ENCODE assay signal across 8 cellular contexts in the genomic region with DNA sequence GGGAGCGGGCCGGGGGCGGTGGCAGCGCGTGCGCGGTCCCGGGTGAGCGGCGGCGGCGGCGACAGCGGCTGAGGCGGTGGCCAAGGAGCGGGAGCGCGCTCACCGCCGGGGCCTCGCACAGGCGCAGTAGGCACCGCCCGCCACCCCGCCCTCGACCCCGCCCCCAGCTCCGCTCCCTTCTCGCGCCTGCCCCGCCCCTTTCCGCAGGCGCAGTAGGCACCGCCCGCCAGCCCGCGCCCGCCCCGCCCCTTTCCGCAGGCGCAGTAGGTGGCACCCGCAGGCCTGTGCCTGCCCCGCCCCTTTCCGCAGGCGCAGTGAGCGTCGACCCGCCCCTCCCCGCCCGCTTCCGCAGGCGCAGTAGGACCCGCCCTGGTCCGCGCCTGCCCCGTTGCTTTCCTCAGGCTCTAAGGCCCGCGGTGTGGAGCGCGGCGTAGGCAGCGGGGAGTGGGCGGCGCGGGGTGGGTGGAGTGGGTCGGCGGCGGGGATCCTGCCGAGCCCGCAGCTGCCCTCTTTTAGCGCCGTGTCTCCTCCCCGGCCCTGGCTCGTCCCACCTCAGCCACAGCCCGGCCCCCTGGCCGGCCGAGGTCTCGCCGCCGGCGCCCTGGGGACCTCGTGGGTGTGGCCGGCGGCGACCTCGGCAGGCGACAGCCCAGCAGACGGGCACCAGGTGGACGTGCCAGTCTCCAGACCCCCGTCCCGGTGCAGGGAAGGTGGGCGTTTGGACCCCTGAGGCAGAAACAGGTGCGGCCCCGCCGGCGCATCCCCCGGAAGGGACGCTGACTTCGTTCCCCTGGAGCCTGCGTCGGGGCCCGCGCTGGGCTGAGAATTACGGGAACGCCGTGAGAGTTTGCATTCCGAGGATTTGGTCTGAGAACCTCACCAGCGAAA. TPM values are rescaled to one million over a fixed set of nuclear protein-coding genes. Genes with fewer than 3 reads are reported as not detected.
DNase-seq lines count a peak whose midpoint lies in the region; ATAC-seq and TF ChIP-seq lines count a peak whose summit lies in the region.

A gene with protein sequence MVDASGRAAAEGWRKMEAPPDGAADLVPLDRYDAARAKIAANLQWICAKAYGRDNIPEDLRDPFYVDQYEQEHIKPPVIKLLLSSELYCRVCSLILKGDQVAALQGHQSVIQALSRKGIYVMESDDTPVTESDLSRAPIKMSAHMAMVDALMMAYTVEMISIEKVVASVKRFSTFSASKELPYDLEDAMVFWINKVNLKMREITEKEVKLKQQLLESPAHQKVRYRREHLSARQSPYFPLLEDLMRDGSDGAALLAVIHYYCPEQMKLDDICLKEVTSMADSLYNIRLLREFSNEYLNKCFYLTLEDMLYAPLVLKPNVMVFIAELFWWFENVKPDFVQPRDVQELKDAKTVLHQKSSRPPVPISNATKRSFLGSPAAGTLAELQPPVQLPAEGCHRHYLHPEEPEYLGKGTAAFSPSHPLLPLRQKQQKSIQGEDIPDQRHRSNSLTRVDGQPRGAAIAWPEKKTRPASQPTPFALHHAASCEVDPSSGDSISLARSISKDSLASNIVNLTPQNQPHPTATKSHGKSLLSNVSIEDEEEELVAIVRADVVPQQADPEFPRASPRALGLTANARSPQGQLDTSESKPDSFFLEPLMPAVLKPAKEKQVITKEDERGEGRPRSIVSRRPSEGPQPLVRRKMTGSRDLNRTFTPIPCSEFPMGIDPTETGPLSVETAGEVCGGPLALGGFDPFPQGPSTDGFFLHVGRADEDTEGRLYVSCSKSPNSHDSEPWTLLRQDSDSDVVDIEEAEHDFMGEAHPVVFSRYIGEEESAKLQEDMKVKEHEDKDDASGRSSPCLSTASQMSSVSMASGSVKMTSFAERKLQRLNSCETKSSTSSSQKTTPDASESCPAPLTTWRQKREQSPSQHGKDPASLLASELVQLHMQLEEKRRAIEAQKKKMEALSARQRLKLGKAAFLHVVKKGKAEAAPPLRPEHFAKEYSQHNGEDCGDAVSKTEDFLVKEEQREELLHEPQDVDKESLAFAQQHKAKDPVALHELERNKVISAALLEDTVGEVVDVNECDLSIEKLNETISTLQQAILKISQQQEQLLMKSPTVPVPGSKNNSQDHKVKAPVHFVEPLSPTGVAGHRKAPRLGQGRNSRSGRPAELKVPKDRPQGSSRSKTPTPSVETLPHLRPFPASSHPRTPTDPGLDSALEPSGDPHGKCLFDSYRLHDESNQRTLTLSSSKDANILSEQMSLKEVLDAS (N-terminal part only) (minus strand): TSS at position 101 of the 888 bp plus-strand sequence. CDS start 387 bp downstream, outside the sequence.

- peak within 1 kb of the TSS; percentile 86 for H3K27ac Mint-ChIP-seq in activated CD4-positive, alpha-beta memory T cell treated with anti-CD3 and anti-CD28 coated beads for 36 hours

- peaks cover 0 to 25% (median 8%) of the 10 kb centered on the region in 4 donors for H3K4me1 ChIP-seq in right lobe of liver

- H3K4me1 Mint-ChIP-seq in activated CD4-positive, alpha-beta memory T cell treated with anti-CD3 and anti-CD28 coated beads for 36 hours (ENCODE audit: low read depth), result peaks cover 61% of the 10 kb centered on the region

- H3K27me3 ChIP-seq in dorsolateral prefrontal cortex (no peaks in the 10 kb centered on the region), right lobe of liver (no peaks in the 10 kb centered on the region)

- H3K27ac ChIP-seq in dorsolateral prefrontal cortex (peak within 1 kb of the TSS in 56 of 59 donors; percentile 5 to 91 (median 79)), right lobe of liver (peak within 1 kb of the TSS; percentile 26 to 47 (median 47))

- H3K9me3 Mint-ChIP-seq in activated CD4-positive, alpha-beta memory T cell treated with anti-CD3 and anti-CD28 coated beads for 36 hours, result no peaks in the 10 kb centered on the region

- intact Hi-C loops in activated CD4-positive, alpha-beta memory T cell treated with anti-CD3 and anti-CD28 coated beads for 36 hours (cut with micrococcal nuclease), result loop anchor here (1.0 to 5.0 kb wide), 5 partner anchors 53 to 1840 kb away; partner anchors contain the start of genes BRD3, QSOX2 and UBAC1
- intact Hi-C loops in dorsolateral prefrontal cortex (cut with DNase I) (loop anchor here (1.0 to 5.0 kb wide), 5 partner anchors 43 to 211 kb away; partner anchors contain the start of genes TMEM250 (in 2 of the 2) and UBAC1 (in 1 of the 2)), right lobe of liver (cut with DNase I) (loop anchor here in 1 of 2 donors (10.0 kb wide), 1 partner anchor 47 kb away; no protein-coding TSS in a partner anchor)

- H3K36me3 Mint-ChIP-seq in activated CD4-positive, alpha-beta memory T cell treated with anti-CD3 and anti-CD28 coated beads for 36 hours, result peaks cover 44% of the 10 kb centered on the region

- H3K36me3 ChIP-seq in right lobe of liver, result no peaks in the 10 kb centered on the region

- TF ChIP-seq CTCF in dorsolateral prefrontal cortex (IDR thresholded peaks at IDR 0.05 in 54 of 56, conservative IDR thresholded peaks at IDR 0.05 in 2 of 56; ENCODE audit: low read depth in 1 of 56, partially characterized antibody in 56 of 56) (peak in 7 of 56 donors; percentile 7 to 28 (median 18)), right lobe of liver (IDR thresholded peaks at IDR 0.05) (no peak)

- H3K4me3 Mint-ChIP-seq in activated CD4-positive, alpha-beta memory T cell treated with anti-CD3 and anti-CD28 coated beads for 36 hours, result peak within 1 kb of the TSS; percentile 82

- CTCF ChIA-PET in activated CD4-positive, alpha-beta memory T cell treated with anti-CD3 and anti-CD28 coated beads for 36 hours (lab: Charles Lee), result interaction anchor here (0.6 to 1.0 kb wide), 2 partner anchors 9 to 60 kb away, joined by 3 read pairs; no protein-coding TSS in a partner anchor

- TF ChIP-seq POLR2A in right lobe of liver (IDR thresholded peaks at IDR 0.05), result peak; percentile 62

- no peaks in the 10 kb centered on the region for H3K27me3 Mint-ChIP-seq in activated CD4-positive, alpha-beta memory T cell treated with anti-CD3 and anti-CD28 coated beads for 36 hours

- H3K9me3 ChIP-seq in right lobe of liver, result no peaks in the 10 kb centered on the region

- DNase-seq in CD1c-positive myeloid dendritic cell (ENCODE audit: extremely low spot score) (peak; percentile 97), HK-2 (ENCODE audit: unreplicated experiment) (peak; percentile 97), NCI-H82 (lab: John Stamatoyannopoulos, UW) (peak; percentile 95), dorsolateral prefrontal cortex (peak; percentile 70 to 91 (median 84)), right lobe of liver (peak; percentile 94 to 96 (median 95))
- peak; percentile 97 for DNase-seq in activated CD4-positive, alpha-beta memory T cell treated with anti-CD3 and anti-CD28 coated beads for 36 hours
- DNase-seq in stimulated activated CD4-positive, alpha-beta T cell treated with anti-CD3 and anti-CD28 coated beads, Interleukin-4, amount 100 ng/mL, for 24 hours, result peak; percentile 93

- peak; percentile 79 for ATAC-seq in GM19397 (IDR thresholded peaks at IDR 0.05; ENCODE audit: unreplicated experiment)
- peak; percentile 91 to 96 (median 94) for ATAC-seq in right lobe of liver

- no CpG with 5 or more reads among the region's 108 CpGs for WGBS in right lobe of liver (ENCODE audit: insufficient coverage, low coverage, low lambda C conversion rate, missing lambda C conversion rate)

- POLR2A ChIA-PET in activated CD4-positive, alpha-beta memory T cell treated with anti-CD3 and anti-CD28 coated beads for 36 hours (lab: Charles Lee), result interaction anchor here (1.4 kb wide), 1 partner anchor 18 kb away, joined by 7 read pairs; no protein-coding TSS in a partner anchor

- H3K4me3 ChIP-seq in dorsolateral prefrontal cortex, result peak within 1 kb of the TSS; percentile 69 to 97 (median 87)
- H3K4me3 ChIP-seq in right lobe of liver, result peak within 1 kb of the TSS; percentile 83 to 89 (median 84)

RNA-seq across cellular contexts. Expression of the gene that starts here (rescaled TPM):
- 10 to 100 TPM; 43.2 to 46.0 TPM for total RNA-seq in activated CD4-positive, alpha-beta memory T cell treated with anti-CD3 and anti-CD28 coated beads for 36 hours
- 100 to 1,000 TPM in 1 of 120 experiments, 10 to 100 TPM in 119; 59.6 to 100 (median 81.1) TPM for total RNA-seq in dorsolateral prefrontal cortex
- total RNA-seq in right lobe of liver, result 10 to 100 TPM in 3 of 6 experiments, 1 to 10 TPM in 3; 5.2 to 16.1 (median 10.4) TPM

Comparison
In these comparisons a context has a peak if more than half of its experiments do, and no peak if none do; other contexts are left out.
1. Peak in every context shown above with its lines: DNase-seq, ATAC-seq, H3K4me3 ChIP-seq and H3K27ac ChIP-seq.